ENCODE assay signal across 9 cellular contexts in the genomic region with DNA sequence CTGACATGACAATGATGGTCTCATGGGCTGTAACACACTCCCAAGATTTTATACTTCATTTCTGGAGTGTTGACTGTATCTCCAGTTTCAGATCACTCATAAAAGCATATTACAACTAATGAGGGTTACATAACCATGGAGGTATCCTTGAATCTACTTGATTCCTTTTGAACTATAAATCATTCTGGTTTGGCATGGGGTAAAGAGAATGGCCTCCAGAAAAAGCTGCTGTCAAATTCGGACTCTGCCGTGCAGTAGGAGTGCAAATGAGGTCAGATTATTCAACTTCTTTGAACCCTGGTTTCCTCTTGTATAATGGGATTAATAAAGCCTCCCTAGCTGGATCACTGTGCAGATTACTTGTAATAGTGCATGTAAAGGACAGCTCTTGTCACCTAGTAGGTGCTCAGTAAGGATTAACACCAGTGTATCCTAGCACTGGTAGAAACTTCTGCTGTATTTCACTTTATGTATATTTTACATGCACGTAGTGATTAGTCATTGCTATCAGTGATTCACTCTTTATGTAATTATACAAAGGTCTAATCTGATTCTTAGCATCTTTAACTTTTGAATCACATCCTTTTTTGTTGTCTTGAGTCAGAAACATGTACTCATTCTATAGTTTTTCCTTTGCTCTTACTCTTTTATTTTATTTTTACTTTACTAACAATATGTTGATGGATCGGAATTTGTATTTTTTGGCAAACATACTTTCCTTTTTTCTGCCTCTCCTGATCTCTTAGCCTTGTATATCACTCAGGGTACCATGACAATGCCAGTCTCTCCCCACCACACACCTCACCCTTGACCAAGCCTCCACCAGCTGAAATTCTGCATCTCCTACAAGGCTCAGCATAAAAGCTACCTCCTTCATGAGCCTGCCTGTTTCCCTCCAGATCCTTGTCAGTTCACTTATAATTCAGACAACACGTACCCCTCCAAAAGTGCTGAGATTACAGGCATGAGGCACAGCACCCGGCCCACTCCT. TPM values are rescaled to one million over a fixed set of nuclear protein-coding genes. Genes with fewer than 3 reads are reported as not detected.
DNase-seq lines count a peak whose midpoint lies in the region; ATAC-seq, FAIRE-seq and TF ChIP-seq lines count a peak whose summit lies in the region.
"Had no signal": no experiment of that assay in that cellular context is flagged by ENCODE, and none has a peak within 500 bp of the region (broad histone marks: within the 10 kb centered on the region; RNA-seq: fewer than 3 reads in every experiment).

No MANE protein-coding gene starts in this region.

- peak overlapping the region; percentile 57 for H3K4me3 Mint-ChIP-seq in activated CD4-positive, alpha-beta memory T cell treated with anti-CD3 and anti-CD28 coated beads for 36 hours

- H3K4me1 Mint-ChIP-seq in activated CD4-positive, alpha-beta memory T cell treated with anti-CD3 and anti-CD28 coated beads for 36 hours (ENCODE audit: low read depth) = peaks cover 60% of the 10 kb centered on the region

- H3K36me3 ChIP-seq in HAP-1 (replicated peaks) = no peaks in the 10 kb centered on the region
- H3K36me3 ChIP-seq: sigmoid colon had no signal

- TF ChIP-seq CTCF in AG04449 (IDR thresholded peaks at IDR 0.05; ENCODE audit: insufficient read depth, low read length, missing control alignments) (no peak), fibroblast of pulmonary artery (IDR thresholded peaks at IDR 0.05; ENCODE audit: low read length, missing control alignments) (no peak)

- H3K9me3 Mint-ChIP-seq in activated CD4-positive, alpha-beta memory T cell treated with anti-CD3 and anti-CD28 coated beads for 36 hours = no peaks in the 10 kb centered on the region

- H3K27ac Mint-ChIP-seq in activated CD4-positive, alpha-beta memory T cell treated with anti-CD3 and anti-CD28 coated beads for 36 hours = peak overlapping the region; percentile 80

- no peaks in the 10 kb centered on the region for H3K27me3 ChIP-seq in HAP-1 (ENCODE audit: low read depth)
- H3K27me3 ChIP-seq: sigmoid colon had no signal

- no peak for TF ChIP-seq POLR2A in H54 (IDR thresholded peaks at IDR 0.05; ENCODE audit: low read depth, low read length)

- H3K4me3 ChIP-seq in AG04449 (ENCODE audit: low read depth, low read length) (peak overlapping the region; percentile 19; the same call in 1 of the 2 replicates), fibroblast of pulmonary artery (replicated peaks; ENCODE audit: low read depth, low read length) (peak overlapping the region; percentile 15), HAP-1 (no peak overlapping the region)
- H3K4me3 ChIP-seq: sigmoid colon had no signal

- no peaks in the 10 kb centered on the region for H3K27me3 Mint-ChIP-seq in activated CD4-positive, alpha-beta memory T cell treated with anti-CD3 and anti-CD28 coated beads for 36 hours

- peaks cover 12% of the 10 kb centered on the region for H3K4me1 ChIP-seq in HAP-1

- intact Hi-C loops in activated CD4-positive, alpha-beta memory T cell treated with anti-CD3 and anti-CD28 coated beads for 36 hours (cut with micrococcal nuclease) = loop anchor here (1.0 to 2.0 kb wide), 6 partner anchors 13 to 351 kb away; no protein-coding TSS in a partner anchor

- peaks cover 31% of the 10 kb centered on the region for H3K36me3 Mint-ChIP-seq in activated CD4-positive, alpha-beta memory T cell treated with anti-CD3 and anti-CD28 coated beads for 36 hours

- DNase-seq in AG04449 (ENCODE audit: low read depth, low spot score) = peak; percentile 53
- no peak for DNase-seq in H54 (ENCODE audit: insufficient read length, low spot score)
- no peak for DNase-seq in activated CD4-positive, alpha-beta memory T cell treated with anti-CD3 and anti-CD28 coated beads for 36 hours
- peak; percentile 66 for DNase-seq in fibroblast of pulmonary artery (ENCODE audit: low read depth)
- DNase-seq in medulla oblongata (ENCODE audit: extremely low spot score) = no peak
- DNase-seq in effector CD8-positive, alpha-beta T cell (lab: John Stamatoyannopoulos, UW) = no peak
- no peak for DNase-seq in HAP-1 (ENCODE audit: low spot score in 2 of 2)
- DNase-seq: sigmoid colon had no signal

- POLR2A ChIA-PET in AG04449 (lab: Yijun Ruan, JAX) = no interaction called here
- POLR2A ChIA-PET in activated CD4-positive, alpha-beta memory T cell treated with anti-CD3 and anti-CD28 coated beads for 36 hours (lab: Charles Lee) = interaction anchor here (0.6 to 13.0 kb wide), 15 partner anchors 9 to 208 kb away, joined by 3 to 225 read pairs (median 4); no protein-coding TSS in a partner anchor

- FAIRE-seq in H54 (lab: Jason Lieb, UNC) = peak; percentile 60

- CTCF ChIA-PET in AG04449 (lab: Yijun Ruan, JAX) = interaction anchor here (2.2 to 16.8 kb wide), 3 partner anchors 12 to 126 kb away, joined by 6 to 259 read pairs (median 29); no protein-coding TSS in a partner anchor
- CTCF ChIA-PET in activated CD4-positive, alpha-beta memory T cell treated with anti-CD3 and anti-CD28 coated beads for 36 hours (lab: Charles Lee) = interaction anchor here (0.6 to 12.3 kb wide), 13 partner anchors 10 to 652 kb away, joined by 3 to 154 read pairs (median 6); no protein-coding TSS in a partner anchor

- no peak for ATAC-seq in HG03095 (IDR thresholded peaks at IDR 0.05; ENCODE audit: unreplicated experiment)

- in situ Hi-C loops in HAP-1 (cut with MboI; ENCODE audit: low sequenced_read_pairs) = loop anchor here (25.0 kb wide), 1 partner anchor 351 kb away; the partner anchor contains the start of gene ZNF326

- no peaks in the 10 kb centered on the region for H3K9me3 ChIP-seq in HAP-1
- H3K9me3 ChIP-seq: sigmoid colon had no signal

RNA-seq across cellular contexts. Expression of gene LRRC8C, which starts 3.2 kb away (rescaled TPM):
- total RNA-seq in activated CD4-positive, alpha-beta memory T cell treated with anti-CD3 and anti-CD28 coated beads for 36 hours = 10 to 100 TPM; 36.4 to 40.4 TPM

Comparison
In these comparisons a context has a peak if more than half of its experiments do, and no peak if none do; other contexts are left out.
1. DNase-seq: peak in AG04449 (single experiment) and fibroblast of pulmonary artery (single experiment); none in H54 (single experiment), activated CD4-positive, alpha-beta memory T cell treated with anti-CD3 and anti-CD28 coated beads for 36 hours (single experiment), medulla oblongata (single experiment), effector CD8-positive, alpha-beta T cell (single experiment) and HAP-1 (0 of 2).